Comparison of ENCODE assay signal across 8 cellular contexts in the genomic region with DNA sequence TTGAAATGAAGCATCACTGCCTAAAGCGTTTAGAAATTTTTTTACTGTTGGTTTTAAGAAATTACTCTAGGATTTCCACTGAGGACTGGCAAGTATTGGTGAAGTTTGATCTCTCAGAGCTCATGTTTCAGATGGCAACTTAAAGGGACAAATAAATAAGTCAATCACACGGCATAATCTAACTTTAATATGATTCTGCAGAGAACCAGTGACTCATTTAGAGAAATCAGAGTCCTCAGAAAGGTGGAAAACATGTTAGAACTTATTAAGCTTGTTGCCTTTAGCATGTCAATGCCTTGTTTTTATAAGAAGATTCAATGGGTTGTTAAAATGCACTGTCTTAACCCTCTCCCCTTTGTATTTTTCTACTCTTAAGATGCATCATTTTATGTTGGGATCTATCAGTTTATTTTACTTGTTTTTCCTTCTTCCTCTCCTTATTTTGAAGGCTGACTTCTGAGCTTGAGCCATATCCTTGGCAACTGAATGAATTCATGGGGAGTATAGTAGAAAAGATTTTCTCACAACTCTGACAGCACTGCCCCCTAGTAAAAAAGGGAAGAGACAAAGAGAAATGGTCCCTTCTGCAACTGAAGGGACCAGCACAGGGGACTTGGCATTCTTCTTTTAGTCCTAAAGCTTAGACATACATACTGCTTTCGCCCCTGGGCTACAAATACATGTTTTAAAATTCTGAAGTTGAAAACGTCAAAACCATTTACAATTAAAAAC.
A peak's percentile ranks its signal among the peaks of the same experiment; 100 is the strongest.
DNase-seq lines count a peak whose midpoint lies in the region; ATAC-seq and TF ChIP-seq lines count a peak whose summit lies in the region.

No MANE protein-coding gene starts in this region.

- TF ChIP-seq POLR2A in suprapubic skin (IDR thresholded peaks at IDR 0.05) = no peak

- H3K27me3 ChIP-seq in dorsolateral prefrontal cortex (no peaks in the 10 kb centered on the region), suprapubic skin (no peaks in the 10 kb centered on the region)

- H3K4me1 ChIP-seq in suprapubic skin = peaks cover 23% of the 10 kb centered on the region

- no peak for ATAC-seq in activated naive CD8-positive, alpha-beta T cell treated with anti-CD3 and anti-CD28 coated beads, Interleukin-2, amount 10 ng/mL, durations not matched to agents 7 days and 5 days (ENCODE audit: low read depth)
- no peak for ATAC-seq in GM21423 (IDR thresholded peaks at IDR 0.05; ENCODE audit: unreplicated experiment)

- H3K36me3 ChIP-seq in suprapubic skin = no peaks in the 10 kb centered on the region

- H3K27me3 Mint-ChIP-seq in activated naive CD8-positive, alpha-beta T cell treated with anti-CD3 and anti-CD28 coated beads, Interleukin-2, amount 10 ng/mL, durations not matched to agents 7 days and 5 days = no peaks in the 10 kb centered on the region

- POLR2A ChIA-PET in activated naive CD8-positive, alpha-beta T cell treated with anti-CD3 and anti-CD28 coated beads, Interleukin-2, amount 10 ng/mL, durations not matched to agents 7 days and 5 days (lab: Charles Lee) = no interaction called here

- TF ChIP-seq CTCF in dorsolateral prefrontal cortex (IDR thresholded peaks at IDR 0.05 in 54 of 56, conservative IDR thresholded peaks at IDR 0.05 in 2 of 56; ENCODE audit: low read depth in 1 of 56, partially characterized antibody in 56 of 56) = peak in 21 of 56 donors; percentile 4 to 37 (median 18)
- TF ChIP-seq CTCF in suprapubic skin (IDR thresholded peaks at IDR 0.05) = no peak

- H3K27ac ChIP-seq in dorsolateral prefrontal cortex = no peak overlapping the region
- H3K27ac ChIP-seq in suprapubic skin = no peak overlapping the region

- peaks cover 1% of the 10 kb centered on the region for H3K36me3 Mint-ChIP-seq in activated naive CD8-positive, alpha-beta T cell treated with anti-CD3 and anti-CD28 coated beads, Interleukin-2, amount 10 ng/mL, durations not matched to agents 7 days and 5 days

- TF ChIP-seq EP300 in suprapubic skin (IDR thresholded peaks at IDR 0.05) = no peak

- no peak overlapping the region for H3K27ac Mint-ChIP-seq in activated naive CD8-positive, alpha-beta T cell treated with anti-CD3 and anti-CD28 coated beads, Interleukin-2, amount 10 ng/mL, durations not matched to agents 7 days and 5 days

- in situ Hi-C loops in KBM-7 (cut with MboI; ENCODE audit: low pct_unique_long_range_greater_than_20kb, low sequenced_read_pairs) = no loop called here

- 56% methylated on average over 4 of the region's 4 CpGs for WGBS in suprapubic skin

- H3K9me3 Mint-ChIP-seq in activated naive CD8-positive, alpha-beta T cell treated with anti-CD3 and anti-CD28 coated beads, Interleukin-2, amount 10 ng/mL, durations not matched to agents 7 days and 5 days = no peaks in the 10 kb centered on the region

- peak overlapping the region; percentile 74 for H3K4me3 Mint-ChIP-seq in activated naive CD8-positive, alpha-beta T cell treated with anti-CD3 and anti-CD28 coated beads, Interleukin-2, amount 10 ng/mL, durations not matched to agents 7 days and 5 days

- intact Hi-C loops in dorsolateral prefrontal cortex (cut with DNase I) = no loop called here

- peaks cover 9% of the 10 kb centered on the region for H3K4me1 Mint-ChIP-seq in activated naive CD8-positive, alpha-beta T cell treated with anti-CD3 and anti-CD28 coated beads, Interleukin-2, amount 10 ng/mL, durations not matched to agents 7 days and 5 days

- H3K9me3 ChIP-seq in suprapubic skin = no peaks in the 10 kb centered on the region

- H3K4me3 ChIP-seq in dorsolateral prefrontal cortex = no peak overlapping the region
- H3K4me3 ChIP-seq in suprapubic skin = no peak overlapping the region

- DNase-seq in AML-193 (lab: John Stamatoyannopoulos, UW) (peak; percentile 51 to 53), KBM-7 (peak; percentile 18), medulla oblongata (ENCODE audit: extremely low spot score) (peak; percentile 50), dorsolateral prefrontal cortex (no peak), GM19240 (ENCODE audit: insufficient read length, low spot score) (no peak), suprapubic skin (ENCODE audit: low spot score in 2 of 2) (no peak)
- no peak for DNase-seq in activated naive CD8-positive, alpha-beta T cell treated with anti-CD3 and anti-CD28 coated beads, Interleukin-2, amount 10 ng/mL, durations not matched to agents 7 days and 5 days

Comparison
In these comparisons a context has a peak if more than half of its experiments do, and no peak if none do; other contexts are left out.
1. DNase-seq: peak in AML-193 (2 of 2), KBM-7 (single experiment) and medulla oblongata (single experiment); none in activated naive CD8-positive, alpha-beta T cell treated with anti-CD3 and anti-CD28 coated beads, Interleukin-2, amount 10 ng/mL, durations not matched to agents 7 days and 5 days (single experiment), dorsolateral prefrontal cortex (0 of 10), GM19240 (single experiment) and suprapubic skin (0 of 2).